20 cellular contexts compared by ENCODE assay signal in the genomic region with DNA sequence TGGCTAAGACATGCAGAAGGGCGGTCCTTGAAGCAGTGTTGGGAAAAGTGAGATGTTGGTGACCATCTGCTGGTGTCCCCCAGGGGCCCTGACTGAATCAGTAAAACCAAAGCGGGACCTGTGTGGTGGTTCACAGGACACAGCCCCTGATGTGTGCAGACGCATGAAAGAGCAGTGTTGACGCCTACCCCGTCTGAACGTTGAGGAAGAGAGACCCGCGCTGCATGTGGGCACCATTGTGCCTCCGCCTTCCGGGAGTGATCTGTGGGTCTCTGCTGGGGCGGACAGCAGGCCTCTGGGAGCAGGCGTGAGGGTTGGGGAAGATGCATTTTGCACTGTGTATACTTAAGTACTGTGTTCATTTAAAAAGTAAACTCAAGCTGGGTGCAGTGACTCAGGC.
"Had no signal": no experiment of that assay in that cellular context is flagged by ENCODE, and none has a peak within 500 bp of the region (broad histone marks: within the 10 kb centered on the region; RNA-seq: fewer than 3 reads in every experiment).

No MANE protein-coding gene starts in this region.

- H3K4me3 ChIP-seq: dorsolateral prefrontal cortex, esophagus squamous epithelium, neural progenitor cell, prostate gland, right atrium auricular region, skin epidermis, spleen, thoracic aorta, tibial nerve, upper lobe of left lung, uterus had no signal

- H3K4me1 ChIP-seq: neural progenitor cell had no signal

- H3K9ac ChIP-seq: neural progenitor cell had no signal

- DNase-seq: dorsolateral prefrontal cortex; effector CD8-positive, alpha-beta T cell; esophagus squamous epithelium; head of caudate nucleus; mammary epithelial cell; mesendoderm; midbrain; naive thymus-derived CD4-positive, alpha-beta T cell; spleen; stimulated activated CD4-positive, alpha-beta T cell treated with anti-CD3 and anti-CD28 coated beads, Interleukin-4, amount 100 ng/mL, for 4 hours; stimulated activated naive CD8-positive, alpha-beta T cell treated with anti-CD3 and anti-CD28 coated beads, Interleukin-15, Interleukin-2, amounts not matched to agents 100 U/mL and 50 U/mL, for 24 hours; uterus had no signal

- H3K27me3 ChIP-seq: dorsolateral prefrontal cortex, esophagus squamous epithelium, neural progenitor cell, right atrium auricular region, spleen, tibial nerve, upper lobe of left lung, uterus had no signal

- H3K4me2 ChIP-seq: neural progenitor cell had no signal

- H3K36me3 ChIP-seq: neural progenitor cell, uterus had no signal

- H3K9me3 ChIP-seq: esophagus squamous epithelium, prostate gland, right atrium auricular region, spleen, thoracic aorta, tibial nerve, upper lobe of left lung, uterus had no signal

- H3K27ac ChIP-seq: esophagus squamous epithelium, neural progenitor cell, prostate gland, right atrium auricular region, skin epidermis, thoracic aorta, tibial nerve, uterus had no signal

- ATAC-seq: naive thymus-derived CD4-positive, alpha-beta T cell; stimulated activated memory B cell treated with anti-CD40 and anti-IgM and Interleukin-4, amounts not matched to agents 10 μg/mL and 1 μg/mL and 100 μg/mL, for 72 hours; stimulated activated naive CD8-positive, alpha-beta T cell treated with anti-CD3 and anti-CD28 coated beads, Interleukin-15, Interleukin-2, amounts not matched to agents 100 U/mL and 50 U/mL, for 24 hours had no signal

- H2AFZ ChIP-seq: neural progenitor cell had no signal
